Comparison of ENCODE assay signal across 8 cellular contexts in the genomic region with DNA sequence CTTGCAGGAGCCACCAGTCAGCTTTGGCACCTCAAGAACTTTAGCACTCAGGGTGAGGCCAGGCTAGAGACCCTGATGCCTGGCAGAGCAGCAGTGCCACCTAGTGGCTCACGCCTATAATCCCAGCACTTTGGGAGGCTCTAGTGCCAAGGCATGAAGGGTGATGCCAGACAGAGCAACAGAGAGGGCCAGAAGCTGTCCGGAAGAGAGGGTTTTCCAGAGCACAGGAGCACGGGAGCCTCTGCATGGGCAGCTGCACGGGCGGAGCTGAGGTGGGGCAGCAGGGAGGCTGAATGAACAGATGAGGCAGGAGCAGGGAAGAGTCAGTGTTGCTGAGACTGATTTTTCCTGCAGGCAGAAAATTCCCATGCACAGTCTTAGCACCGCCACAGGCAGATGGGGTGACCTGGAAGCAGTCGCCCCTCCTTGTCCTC. TPM values are rescaled to one million over a fixed set of nuclear protein-coding genes. Genes with fewer than 3 reads are reported as not detected.
DNase-seq lines count a peak whose midpoint lies in the region; ATAC-seq and TF ChIP-seq lines count a peak whose summit lies in the region.

No MANE protein-coding gene starts in this region.

- CTCF ChIA-PET in A673 (lab: Charles Lee): interaction anchor here (0.5 to 1.6 kb wide), 10 partner anchors 8 to 713 kb away, joined by 3 to 10 read pairs (median 4); no protein-coding TSS in a partner anchor

- peak; percentile 85 for DNase-seq in A673 (ENCODE audit: low spot score)
- DNase-seq in NCI-H524 (lab: John Stamatoyannopoulos, UW): peak; percentile 63 to 83
- DNase-seq in activated CD4-positive, alpha-beta T cell treated with anti-CD3 and anti-CD28 coated beads, Interleukin-2, amount 50 U/mL, for 48 hours: peak; percentile 58 to 69
- peak; percentile 42 to 52 (median 44) for DNase-seq in effector memory CD8-positive, alpha-beta T cell
- DNase-seq in middle frontal gyrus (ENCODE audit: extremely low spot score, low spot score): peak; percentile 67
- peak; percentile 7 to 12 for DNase-seq in stimulated activated CD8-positive, alpha-beta memory T cell treated with anti-CD3 and anti-CD28 coated beads, Interleukin-4, amount 100 ng/mL, for 4 hours (ENCODE audit: low read depth in 2 of 2, low spot score in 1 of 2)

- peak overlapping the region in 1 of 2 donors; percentile 66 for H3K27ac Mint-ChIP-seq in effector memory CD8-positive, alpha-beta T cell

- no peak overlapping the region for H3K27ac ChIP-seq in A673 (ENCODE audit: low read depth, low read length, poor library complexity, severe bottlenecking)

- intact Hi-C loops in A673 (cut with micrococcal nuclease; ENCODE audit: unreplicated experiment): no loop called here

- no peaks in the 10 kb centered on the region for H3K36me3 ChIP-seq in A673 (ENCODE audit: insufficient read depth, low read length, poor library complexity, severe bottlenecking)

- no TSS peak for BruUV-seq in A673 (replicated peaks; lab: Mats Ljungman, UMichigan)

- TF ChIP-seq CTCF in A673 (conservative IDR thresholded peaks at IDR 0.05; ENCODE audit: low read depth, low read length): peak; percentile 93

- H3K9me3 ChIP-seq in A673 (ENCODE audit: low read depth, low read length, poor library complexity, severe bottlenecking): no peaks in the 10 kb centered on the region

- H3K36me3 Mint-ChIP-seq in effector memory CD8-positive, alpha-beta T cell (ENCODE audit: insufficient read depth): peaks cover 3% of the 10 kb centered on the region

- ATAC-seq in GM18499 (IDR thresholded peaks at IDR 0.05; ENCODE audit: insufficient read depth, unreplicated experiment): peak; percentile 55
- ATAC-seq in HG02973 (IDR thresholded peaks at IDR 0.05; ENCODE audit: unreplicated experiment): peak; percentile 84
- peak; percentile 78 for ATAC-seq in effector memory CD8-positive, alpha-beta T cell (replicated peaks)

- H3K9me3 Mint-ChIP-seq in effector memory CD8-positive, alpha-beta T cell: no peaks in the 10 kb centered on the region

- H3K4me1 ChIP-seq in A673 (ENCODE audit: insufficient read depth, low read length, poor library complexity, severe bottlenecking): no peaks in the 10 kb centered on the region

- peaks cover 4 to 7% of the 10 kb centered on the region in 2 donors for H3K4me1 Mint-ChIP-seq in effector memory CD8-positive, alpha-beta T cell (ENCODE audit: low read depth in 2 of 2)

- H3K27me3 ChIP-seq in A673 (replicated peaks; ENCODE audit: insufficient read depth, low read depth, low read length, poor library complexity): no peaks in the 10 kb centered on the region

- H3K4me3 Mint-ChIP-seq in effector memory CD8-positive, alpha-beta T cell: no peak overlapping the region

- POLR2A ChIA-PET in A673 (lab: Charles Lee; ENCODE audit: low non-redundant PET): no interaction called here

- no peak overlapping the region for H3K4me3 ChIP-seq in A673 (ENCODE audit: low read depth, low read length, poor library complexity, severe bottlenecking)

- peaks cover 16 to 40% of the 10 kb centered on the region in 2 donors for H3K27me3 Mint-ChIP-seq in effector memory CD8-positive, alpha-beta T cell

RNA-seq across cellular contexts. Expression of gene MYH3, which starts 38.9 kb away (rescaled TPM):
- total RNA-seq in A673 (2021): 2.1 and 3.2 TPM in 2 replicates

Comparison
In these comparisons a context has a peak if more than half of its experiments do, and no peak if none do; other contexts are left out.
1. DNase-seq: peak in every context shown above with its lines; median percentile 85 in A673; 73 in NCI-H524; 67 in middle frontal gyrus; 64 in activated CD4-positive, alpha-beta T cell treated with anti-CD3 and anti-CD28 coated beads, Interleukin-2, amount 50 U/mL, for 48 hours; 44 in effector memory CD8-positive, alpha-beta T cell; 10 in stimulated activated CD8-positive, alpha-beta memory T cell treated with anti-CD3 and anti-CD28 coated beads, Interleukin-4, amount 100 ng/mL, for 4 hours.